13 cellular contexts compared by ENCODE assay signal in the genomic region with DNA sequence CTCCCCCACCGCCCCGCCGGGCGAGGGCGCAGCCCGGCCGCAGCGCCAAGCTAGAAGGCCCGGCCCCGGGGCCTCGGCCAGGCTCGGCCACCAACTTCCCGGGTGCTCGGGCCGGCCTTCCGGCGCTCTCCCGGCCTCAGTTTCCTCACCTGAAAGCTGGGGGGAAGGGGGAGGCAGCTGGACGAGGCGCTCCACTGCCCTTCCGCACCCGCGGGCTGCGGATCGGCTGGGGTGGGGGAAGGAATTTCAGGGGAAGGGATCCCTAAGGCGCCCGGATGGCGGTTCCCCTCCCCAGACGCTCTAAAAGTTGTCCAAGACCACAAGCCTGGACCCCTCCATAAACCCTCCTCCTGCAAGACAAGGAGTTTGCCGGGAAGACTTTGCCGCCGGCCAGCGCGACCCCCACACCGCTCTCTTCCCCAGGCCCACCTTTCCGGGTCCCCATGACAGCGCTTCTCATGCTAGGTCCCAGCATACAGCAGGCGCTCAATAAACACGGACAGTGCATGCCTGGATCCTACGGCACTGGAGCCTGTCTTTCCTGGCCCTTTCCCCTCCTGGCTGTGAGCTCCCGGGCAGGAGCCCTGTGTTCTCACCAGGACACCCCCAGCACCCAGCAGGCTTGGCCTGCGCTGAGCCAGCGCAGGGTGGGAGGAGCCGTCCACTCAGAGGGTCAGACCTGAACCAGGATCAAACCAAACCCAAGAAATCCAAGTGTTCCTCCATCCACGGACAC. TPM values are rescaled to one million over a fixed set of nuclear protein-coding genes. Genes with fewer than 3 reads are reported as not detected.
A peak's percentile ranks its signal among the peaks of the same experiment; 100 is the strongest.
DNase-seq lines count a peak whose midpoint lies in the region; ATAC-seq and TF ChIP-seq lines count a peak whose summit lies in the region.
"Had no signal": no experiment of that assay in that cellular context is flagged by ENCODE, and none has a peak within 500 bp of the region (broad histone marks: within the 10 kb centered on the region; RNA-seq: fewer than 3 reads in every experiment).

No MANE protein-coding gene starts in this region.

- no peaks in the 10 kb centered on the region for H3K36me3 Mint-ChIP-seq in dendritic cell treated with granulocyte-macrophage colony-stimulating factor and Interleukin-4, amounts not matched to agents 40 ng/mL and 50 ng/mL, for 4 days (ENCODE audit: low read depth)
- no peaks in the 10 kb centered on the region for H3K36me3 Mint-ChIP-seq in natural killer cell

- H3K27me3 Mint-ChIP-seq in dendritic cell treated with granulocyte-macrophage colony-stimulating factor and Interleukin-4, amounts not matched to agents 40 ng/mL and 50 ng/mL, for 4 days, result peaks cover 88% of the 10 kb centered on the region
- peaks cover 50 to 55% of the 10 kb centered on the region in 2 donors for H3K27me3 Mint-ChIP-seq in natural killer cell (ENCODE audit: low read depth in 2 of 2)

- no peak for DNase-seq in Right ventricle myocardium superior
- no peak for DNase-seq in cardiac septum (ENCODE audit: low spot score)
- no peak for DNase-seq in natural killer cell
- no peak for DNase-seq in OCI-M1 (lab: John Stamatoyannopoulos, UW)
- DNase-seq in erythroblast (lab: John Stamatoyannopoulos, UW), result no peak
- no peak for DNase-seq in NCI-H187 treated with DMSO at 0.1 percent for 48 hours (lab: John Stamatoyannopoulos, UW)
- DNase-seq in cerebellum (ENCODE audit: low spot score), result no peak
- DNase-seq: activated CD8-positive, alpha-beta memory T cell treated with anti-CD3 and anti-CD28 coated beads, Interleukin-2, amount 50 U/mL, for 4 hours; NCI-H1436 treated with DMSO at 0.1 percent for 48 hours; SJCRH30; thyroid gland had no signal

- no peak overlapping the region for H3K27ac Mint-ChIP-seq in dendritic cell treated with granulocyte-macrophage colony-stimulating factor and Interleukin-4, amounts not matched to agents 40 ng/mL and 50 ng/mL, for 4 days
- H3K27ac Mint-ChIP-seq in natural killer cell, result no peak overlapping the region

- no peaks in the 10 kb centered on the region for H3K9me3 Mint-ChIP-seq in dendritic cell treated with granulocyte-macrophage colony-stimulating factor and Interleukin-4, amounts not matched to agents 40 ng/mL and 50 ng/mL, for 4 days
- no peaks in the 10 kb centered on the region for H3K9me3 Mint-ChIP-seq in natural killer cell

- H3K4me3 Mint-ChIP-seq in dendritic cell treated with granulocyte-macrophage colony-stimulating factor and Interleukin-4, amounts not matched to agents 40 ng/mL and 50 ng/mL, for 4 days, result peak overlapping the region; percentile 24
- peak overlapping the region; percentile 50 for H3K4me3 Mint-ChIP-seq in natural killer cell

- ATAC-seq in Right ventricle myocardium superior (ENCODE audit: poor library complexity) (peak; percentile 38), natural killer cell (no peak)
- ATAC-seq: GM12878 had no signal

- no peak for TF ChIP-seq POLR2A in erythroblast (IDR thresholded peaks at IDR 0.05; ENCODE audit: low read length)

- peaks cover 17% of the 10 kb centered on the region for H3K4me1 Mint-ChIP-seq in dendritic cell treated with granulocyte-macrophage colony-stimulating factor and Interleukin-4, amounts not matched to agents 40 ng/mL and 50 ng/mL, for 4 days (ENCODE audit: low read depth)
- H3K4me1 Mint-ChIP-seq in natural killer cell, result peaks cover 0 to 13% of the 10 kb centered on the region in 2 donors

- no peak for TF ChIP-seq CTCF in natural killer cell (IDR thresholded peaks at IDR 0.05)

- intact Hi-C loops in Right ventricle myocardium superior (cut with DNase I), result no loop called here
- intact Hi-C loops in cardiac septum (cut with DNase I), result no loop called here
- intact Hi-C loops in dendritic cell treated with granulocyte-macrophage colony-stimulating factor and Interleukin-4, amounts not matched to agents 40 ng/mL and 50 ng/mL, for 4 days (cut with micrococcal nuclease), result no loop called here
- intact Hi-C loops in natural killer cell (cut with micrococcal nuclease), result no loop called here

RNA-seq across cellular contexts. Expression of gene BEGAIN, which starts 18.1 kb away (rescaled TPM):
- 0.46 TPM for total RNA-seq in Right ventricle myocardium superior
- total RNA-seq in cardiac septum, result 1.2 TPM
- 1 to 10 TPM in 1 of 3 donors, under 1 TPM in 1, not detected in 1; 0.11 to 1.3 TPM for total RNA-seq in natural killer cell
- 6.0 TPM for total RNA-seq in cerebellum
